8 cellular contexts compared by ENCODE assay signal in genomic region chr19:38869836-38870607, GRCh38. TPM values are rescaled to one million over a fixed set of nuclear protein-coding genes. Genes with fewer than 3 reads are reported as not detected.
DNase-seq lines count a peak whose midpoint lies in the region; ATAC-seq and TF ChIP-seq lines count a peak whose summit lies in the region.

No MANE protein-coding gene starts in this region.

- H3K27me3 Mint-ChIP-seq in endothelial cell (ENCODE audit: unreplicated experiment), result no peaks in the 10 kb centered on the region

- H3K9me3 Mint-ChIP-seq in endothelial cell (ENCODE audit: unreplicated experiment), result no peaks in the 10 kb centered on the region

- ATAC-seq in mucosa of descending colon, result peak; percentile 94

- H3K4me1 Mint-ChIP-seq in endothelial cell (ENCODE audit: unreplicated experiment), result peaks cover 7% of the 10 kb centered on the region

- peak; percentile 65 for TF ChIP-seq CTCF in endothelial cell (IDR thresholded peaks at IDR 0.05; ENCODE audit: unreplicated experiment)
- peak; percentile 84 for TF ChIP-seq CTCF in mucosa of descending colon (IDR thresholded peaks at IDR 0.05)

- peak overlapping the region; percentile 37 for H3K4me3 Mint-ChIP-seq in endothelial cell (ENCODE audit: unreplicated experiment)

- no peak overlapping the region for H3K27ac Mint-ChIP-seq in endothelial cell (ENCODE audit: unreplicated experiment)

- no peaks in the 10 kb centered on the region for H3K9me3 ChIP-seq in mucosa of descending colon

- intact Hi-C loops in mucosa of descending colon (cut with DNase I, micrococcal nuclease), result no loop called here

- peak; percentile 95 for DNase-seq in DMS53 treated with DMSO at 0.1 percent for 48 hours (lab: John Stamatoyannopoulos, UW; ENCODE audit: unreplicated experiment)
- DNase-seq in H7, result peak; percentile 94
- peak; percentile 41 for DNase-seq in NCI-H2081 treated with DMSO at 0.1 percent for 48 hours (lab: John Stamatoyannopoulos, UW)
- peak; percentile 77 for DNase-seq in activated CD8-positive, alpha-beta memory T cell treated with anti-CD3 and anti-CD28 coated beads, Interleukin-2, amount 50 U/mL, for 24 hours (ENCODE audit: extremely low read depth)
- DNase-seq in endothelial cell (ENCODE audit: low spot score), result peak; percentile 68
- peak; percentile 89 to 95 (median 93) for DNase-seq in mucosa of descending colon
- DNase-seq in stimulated activated CD8-positive, alpha-beta memory T cell treated with anti-CD3 and anti-CD28 coated beads, Interleukin-2, amount 100 ng/mL, for 48 hours (ENCODE audit: low read depth in 2 of 2), result peak; percentile 88 to 91
- no peak for DNase-seq in cortex of kidney (lab: John Stamatoyannopoulos, UW)

- H3K4me3 ChIP-seq in H7 (ENCODE audit: insufficient read depth, low read depth, low read length), result peak overlapping the region; percentile 57
- H3K4me3 ChIP-seq in mucosa of descending colon, result no peak overlapping the region

- peaks cover 3% of the 10 kb centered on the region; the same call in 1 of the 2 replicates for H3K27me3 ChIP-seq in H7 (ENCODE audit: control insufficient read depth, insufficient read depth, low read length)

- H3K4me1 ChIP-seq in mucosa of descending colon (ENCODE audit: low read depth), result peaks cover 7% of the 10 kb centered on the region

- H3K36me3 ChIP-seq in H7 (replicated peaks; ENCODE audit: control insufficient read depth, insufficient read depth, low read length) (no peaks in the 10 kb centered on the region), mucosa of descending colon (ENCODE audit: low read depth) (no peaks in the 10 kb centered on the region)

- peaks cover 4% of the 10 kb centered on the region for H3K36me3 Mint-ChIP-seq in endothelial cell (ENCODE audit: low read depth, unreplicated experiment)

RNA-seq across cellular contexts. Expression of gene RINL, which starts 8.1 kb away (rescaled TPM):
- 34.0 and 40.5 TPM in 2 replicates for total RNA-seq in H7 (2014; rRNA removed; shearing (Covaris generic))
- total RNA-seq in endothelial cell (ENCODE audit: unreplicated experiment) (5.6 TPM), mucosa of descending colon (1 to 10 TPM; 3.8 to 5.4 (median 5.2) TPM)

RNA-seq across cellular contexts. Expression of gene HNRNPL, which starts 20.2 kb away (rescaled TPM):
- total RNA-seq in H7 (2014; rRNA removed; shearing (Covaris generic)), result 454 and 591 TPM in 2 replicates
- 343 TPM for total RNA-seq in endothelial cell (ENCODE audit: unreplicated experiment)
- 100 to 1,000 TPM; 267 to 317 (median 292) TPM for total RNA-seq in mucosa of descending colon

RNA-seq across cellular contexts. Expression of gene SIRT2, which starts 29.4 kb away (rescaled TPM):
- 11.6 and 11.8 TPM in 2 replicates for total RNA-seq in H7 (2014; rRNA removed; shearing (Covaris generic))
- total RNA-seq in endothelial cell (ENCODE audit: unreplicated experiment) (45.9 TPM), mucosa of descending colon (10 to 100 TPM; 32.3 to 67.2 (median 35.8) TPM)

RNA-seq across cellular contexts. Expression of gene NFKBIB, which starts 29.7 kb away (rescaled TPM):
- total RNA-seq in H7 (2014; rRNA removed; shearing (Covaris generic)), result 26.0 and 30.6 TPM in 2 replicates
- total RNA-seq in endothelial cell (ENCODE audit: unreplicated experiment), result 16.9 TPM
- total RNA-seq in mucosa of descending colon, result 10 to 100 TPM; 29.9 to 37.2 (median 30.9) TPM

RNA-seq across cellular contexts. Expression of gene ECH1, which starts 38.4 kb away (rescaled TPM):
- total RNA-seq in H7 (2014; rRNA removed; shearing (Covaris generic)), result 97.6 and 109 TPM in 2 replicates
- total RNA-seq in endothelial cell (ENCODE audit: unreplicated experiment), result 101 TPM
- total RNA-seq in mucosa of descending colon, result 100 to 1,000 TPM; 275 to 315 (median 290) TPM
